Comparison of ENCODE assay signal across 27 cellular contexts in the genomic region with DNA sequence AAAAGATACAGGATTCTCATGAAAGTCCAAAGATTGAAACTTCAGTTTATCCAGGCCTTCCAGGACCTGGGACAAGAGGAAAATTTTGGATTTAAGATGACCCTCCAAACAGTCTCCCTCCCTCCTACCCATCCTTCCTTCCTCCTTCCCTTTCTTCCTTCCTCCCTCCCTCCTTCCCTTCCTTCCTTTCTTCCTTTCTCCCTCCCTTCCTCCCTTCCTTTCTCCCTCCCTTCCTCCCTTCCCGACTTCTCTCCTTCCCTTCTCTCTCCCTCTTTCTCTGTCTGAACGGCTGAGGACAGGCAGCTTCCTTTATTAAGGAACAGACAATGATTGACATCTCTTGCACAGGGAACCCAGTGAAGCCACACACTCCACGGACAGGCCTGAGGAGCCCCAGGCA. TPM values are rescaled to one million over a fixed set of nuclear protein-coding genes. Genes with fewer than 3 reads are reported as not detected.
"Had no signal": no experiment of that assay in that cellular context is flagged by ENCODE, and none has a peak within 500 bp of the region (broad histone marks: within the 10 kb centered on the region; RNA-seq: fewer than 3 reads in every experiment).

No MANE protein-coding gene starts in this region.

- H3K36me3 ChIP-seq: ascending aorta, SJSA1 had no signal

- H3K9me3 ChIP-seq: ascending aorta, body of pancreas, SJSA1 had no signal

- H3K4me1 ChIP-seq: ascending aorta, SJSA1 had no signal

- H3K4me3 ChIP-seq: ascending aorta, body of pancreas, SJSA1 had no signal

- H3K27ac ChIP-seq: ascending aorta, body of pancreas, SJSA1 had no signal

- ATAC-seq: activated CD8-positive, alpha-beta T cell treated with anti-CD3 and anti-CD28 coated beads, Interleukin-2, amount 10 ng/mL, durations not matched to agents 7 days and 5 days; body of pancreas; Panc1; SK-N-SH treated with all-trans-retinoic acid at 6 μM for 48 hours; T-helper 17 cell; WTC11 had no signal

- DNase-seq: activated CD4-positive, alpha-beta T cell treated with anti-CD3 and anti-CD28 coated beads for 48 hours; activated CD4-positive, alpha-beta T cell treated with anti-CD3 and anti-CD28 coated beads, Interleukin-2, amount 50 U/mL, for 4 hours; activated CD4-positive, CD25-positive, alpha-beta regulatory T cell treated with anti-CD3 and anti-CD28 coated beads, Interleukin-2, amount 50 U/mL, for 72 hours; activated effector memory CD4-positive, alpha-beta T cell treated with Interleukin-2 at 50 U/mL for 16 hours; activated naive CD4-positive, alpha-beta T cell; activated T-cell treated with anti-CD3 and anti-CD28 coated beads, Interleukin-2, amount 50 U/mL, for 1 hour; body of pancreas; Kasumi-1; NCI-H1048; NCI-H1930; NCI-H2171 treated with DMSO at 0.1 percent for 48 hours; NCI-H226; NCI-H526; NK-92 treated with Interleukin-12 subunit alpha and Interleukin-12 subunit beta, amount 100 ng/mL, for 24 hours; OCI-M1; RPMI8226; SHP77; SW 1271; T-helper 17 cell; T-helper 9 cell had no signal

- H3K27me3 ChIP-seq: ascending aorta, SJSA1 had no signal

RNA-seq across cellular contexts. Expression of gene SFTPD, which starts 23.3 kb away (rescaled TPM):
- total RNA-seq: activated CD8-positive, alpha-beta T cell treated with anti-CD3 and anti-CD28 coated beads, Interleukin-2, amount 10 ng/mL, durations not matched to agents 7 days and 5 days; ascending aorta; NCI-H460; T-helper 17 cell had no signal
